20 cellular contexts compared by ENCODE assay signal in genomic region chr12:108622921-108623514, GRCh38. TPM values are rescaled to one million over a fixed set of nuclear protein-coding genes. Genes with fewer than 3 reads are reported as not detected.
DNase-seq lines count a peak whose midpoint lies in the region; ATAC-seq and TF ChIP-seq lines count a peak whose summit lies in the region.
"Had no signal": no experiment of that assay in that cellular context is flagged by ENCODE, and none has a peak within 500 bp of the region (broad histone marks: within the 10 kb centered on the region; RNA-seq: fewer than 3 reads in every experiment).

No MANE protein-coding gene starts in this region.

- POLR2A ChIA-PET in naive thymus-derived CD4-positive, alpha-beta T cell (lab: Charles Lee) = interaction anchor here (1.3 to 10.5 kb wide), 2 partner anchors 10 to 57 kb away, joined by 3 to 110 read pairs; partner anchors contain the start of genes ISCU and SELPLG

- H3K4me3 ChIP-seq in brain microvascular endothelial cell (ENCODE audit: low read depth, low read length) = no peak overlapping the region
- no peak overlapping the region for H3K4me3 ChIP-seq in naive thymus-derived CD4-positive, alpha-beta T cell (ENCODE audit: low read length)
- H3K4me3 ChIP-seq: ascending aorta, coronary artery, esophagus squamous epithelium, psoas muscle had no signal

- in situ Hi-C loops in brain microvascular endothelial cell (cut with HindIII; ENCODE audit: low pct_ligation_motif_present, low sequenced_read_pairs) = no loop called here

- peaks cover 31% of the 10 kb centered on the region for H3K36me3 Mint-ChIP-seq in stimulated activated naive CD8-positive, alpha-beta T cell treated with anti-CD3 and anti-CD28 coated beads, Interleukin-15, Interleukin-2, amounts not matched to agents 100 ng/mL and 50 ng/mL, for 24 hours (ENCODE audit: low read depth)
- H3K36me3 Mint-ChIP-seq in naive thymus-derived CD4-positive, alpha-beta T cell = peaks cover 10 to 53% (median 25%) of the 10 kb centered on the region in 5 donors

- CTCF ChIA-PET in naive thymus-derived CD4-positive, alpha-beta T cell (lab: Charles Lee) = interaction anchor here (0.7 kb wide), 1 partner anchor 181 kb away, joined by 3 read pairs; no protein-coding TSS in a partner anchor

- H3K9me3 Mint-ChIP-seq in stimulated activated naive CD8-positive, alpha-beta T cell treated with anti-CD3 and anti-CD28 coated beads, Interleukin-15, Interleukin-2, amounts not matched to agents 100 ng/mL and 50 ng/mL, for 24 hours = no peaks in the 10 kb centered on the region
- H3K9me3 Mint-ChIP-seq in naive thymus-derived CD4-positive, alpha-beta T cell = peaks cover 0 to 4% (median 0%) of the 10 kb centered on the region in 11 donors

- no peak for TF ChIP-seq CTCF in brain microvascular endothelial cell (IDR thresholded peaks at IDR 0.05; ENCODE audit: low read depth, low read length, missing control alignments)

- H3K4me1 ChIP-seq in naive thymus-derived CD4-positive, alpha-beta T cell (ENCODE audit: control insufficient read depth in 2 of 2, insufficient read depth in 2 of 2, low read length in 2 of 2) = peaks cover 36 to 55% of the 10 kb centered on the region in 2 donors
- H3K4me1 ChIP-seq: ascending aorta had no signal

- H3K27ac Mint-ChIP-seq in stimulated activated naive CD8-positive, alpha-beta T cell treated with anti-CD3 and anti-CD28 coated beads, Interleukin-15, Interleukin-2, amounts not matched to agents 100 ng/mL and 50 ng/mL, for 24 hours = peak overlapping the region; percentile 91
- peak overlapping the region in 7 of 9 donors; percentile 22 to 93 (median 78) for H3K27ac Mint-ChIP-seq in naive thymus-derived CD4-positive, alpha-beta T cell

- no peak for DNase-seq in stimulated activated naive CD8-positive, alpha-beta T cell treated with anti-CD3 and anti-CD28 coated beads, Interleukin-15, Interleukin-2, amounts not matched to agents 100 U/mL and 50 U/mL, for 24 hours
- DNase-seq in brain microvascular endothelial cell = no peak
- no peak for DNase-seq in naive thymus-derived CD4-positive, alpha-beta T cell
- no peak for DNase-seq in A172 (ENCODE audit: low spot score)
- no peak for DNase-seq in NCI-H1417 (lab: John Stamatoyannopoulos, UW)
- DNase-seq: activated effector memory CD4-positive, alpha-beta T cell treated with anti-CD3 and anti-CD28 coated beads, Interleukin-2, amount 50 U/mL, for 16 hours; esophagus squamous epithelium; NCI-H1930; NCI-H524; stimulated activated CD4-positive, alpha-beta T cell treated with anti-CD3 and anti-CD28 coated beads, Interleukin-12 subunit alpha, Interleukin-12 subunit beta, amount 100 ng/mL, for 4 hours had no signal

- no peaks in the 10 kb centered on the region for H3K9me3 ChIP-seq in naive thymus-derived CD4-positive, alpha-beta T cell (ENCODE audit: control insufficient read depth in 2 of 3, low read length in 3 of 3)
- H3K9me3 ChIP-seq: ascending aorta, esophagus squamous epithelium, psoas muscle had no signal

- no peaks in the 10 kb centered on the region for H3K27me3 Mint-ChIP-seq in stimulated activated naive CD8-positive, alpha-beta T cell treated with anti-CD3 and anti-CD28 coated beads, Interleukin-15, Interleukin-2, amounts not matched to agents 100 ng/mL and 50 ng/mL, for 24 hours
- no peaks in the 10 kb centered on the region for H3K27me3 Mint-ChIP-seq in naive thymus-derived CD4-positive, alpha-beta T cell

- H3K27me3 ChIP-seq in brain microvascular endothelial cell (replicated peaks) = no peaks in the 10 kb centered on the region
- no peaks in the 10 kb centered on the region for H3K27me3 ChIP-seq in naive thymus-derived CD4-positive, alpha-beta T cell (ENCODE audit: control insufficient read depth in 2 of 2, insufficient read depth in 2 of 2, low read length in 2 of 2)
- H3K27me3 ChIP-seq: ascending aorta, esophagus squamous epithelium had no signal

- no peak for ATAC-seq in stimulated activated naive CD8-positive, alpha-beta T cell treated with anti-CD3 and anti-CD28 coated beads, Interleukin-15, Interleukin-2, amounts not matched to agents 100 U/mL and 50 U/mL, for 24 hours
- no peak for ATAC-seq in naive thymus-derived CD4-positive, alpha-beta T cell
- ATAC-seq in HG02938 (IDR thresholded peaks at IDR 0.05; ENCODE audit: unreplicated experiment) = no peak
- ATAC-seq in GM21526 (IDR thresholded peaks at IDR 0.05; ENCODE audit: low FRiP score, unreplicated experiment) = no peak
- ATAC-seq: psoas muscle had no signal

- intact Hi-C loops in naive thymus-derived CD4-positive, alpha-beta T cell (cut with micrococcal nuclease) = no loop called here

- no peak overlapping the region for H3K4me3 Mint-ChIP-seq in stimulated activated naive CD8-positive, alpha-beta T cell treated with anti-CD3 and anti-CD28 coated beads, Interleukin-15, Interleukin-2, amounts not matched to agents 100 ng/mL and 50 ng/mL, for 24 hours
- H3K4me3 Mint-ChIP-seq in naive thymus-derived CD4-positive, alpha-beta T cell = peak overlapping the region in 1 of 10 donors; percentile 67

- H3K4me1 Mint-ChIP-seq in stimulated activated naive CD8-positive, alpha-beta T cell treated with anti-CD3 and anti-CD28 coated beads, Interleukin-15, Interleukin-2, amounts not matched to agents 100 ng/mL and 50 ng/mL, for 24 hours (ENCODE audit: low read depth) = peaks cover 52% of the 10 kb centered on the region
- H3K4me1 Mint-ChIP-seq in naive thymus-derived CD4-positive, alpha-beta T cell = peaks cover 41 to 83% (median 69%) of the 10 kb centered on the region in 7 donors

- peak overlapping the region; percentile 24 for H3K27ac ChIP-seq in brain microvascular endothelial cell
- H3K27ac ChIP-seq in naive thymus-derived CD4-positive, alpha-beta T cell (ENCODE audit: low read depth, low read length) = peak overlapping the region; percentile 61
- H3K27ac ChIP-seq: ascending aorta, psoas muscle had no signal

- H3K36me3 ChIP-seq in brain microvascular endothelial cell (replicated peaks) = no peaks in the 10 kb centered on the region
- H3K36me3 ChIP-seq in naive thymus-derived CD4-positive, alpha-beta T cell (ENCODE audit: control insufficient read depth in 2 of 3, insufficient read depth in 3 of 3, low read length in 3 of 3) = peaks cover 20 to 73% (median 39%) of the 10 kb centered on the region in 3 experiments
- H3K36me3 ChIP-seq: ascending aorta, esophagus squamous epithelium had no signal

RNA-seq across cellular contexts. Expression of gene SELPLG, which starts 10.7 kb away (rescaled TPM):
- total RNA-seq in naive thymus-derived CD4-positive, alpha-beta T cell = 100 to 1,000 TPM in 4 of 5 experiments, 10 to 100 TPM in 1; 54.3 to 217 (median 154) TPM
- 100 to 1,000 TPM; 530 to 831 TPM for polyA plus RNA-seq in naive thymus-derived CD4-positive, alpha-beta T cell
- 1.2 and 2.4 TPM in 2 replicates for total RNA-seq in A172 (2014; rRNA removed; shearing (Covaris generic))
- total RNA-seq: HT-29 had no signal

RNA-seq across cellular contexts. Expression of gene TMEM119, which starts 25.1 kb away (rescaled TPM):
- total RNA-seq in naive thymus-derived CD4-positive, alpha-beta T cell = 1 to 10 TPM in 2 of 5 experiments, under 1 TPM in 2, not detected in 1; 0.27 to 1.6 (median 0.81) TPM
- under 1 TPM; 0.13 to 0.59 TPM for polyA plus RNA-seq in naive thymus-derived CD4-positive, alpha-beta T cell
- not detected in 2 replicates for total RNA-seq in A172 (2014; rRNA removed; shearing (Covaris generic))
- total RNA-seq: HT-29, kidney epithelial cell, OCI-LY7, SK-MEL-5 had no signal

Comparison
In these comparisons a context has a peak if more than half of its experiments do, and no peak if none do; other contexts are left out.
1. RNA of gene SELPLG, which starts 10.7 kb away (total RNA-seq): 54.3 to 217 TPM in naive thymus-derived CD4-positive, alpha-beta T cell; 1.2 to 2.4 TPM in A172; every median in the first group is over 10 times any median in the second.